ENCODE assay signal across 19 cellular contexts in the genomic region with DNA sequence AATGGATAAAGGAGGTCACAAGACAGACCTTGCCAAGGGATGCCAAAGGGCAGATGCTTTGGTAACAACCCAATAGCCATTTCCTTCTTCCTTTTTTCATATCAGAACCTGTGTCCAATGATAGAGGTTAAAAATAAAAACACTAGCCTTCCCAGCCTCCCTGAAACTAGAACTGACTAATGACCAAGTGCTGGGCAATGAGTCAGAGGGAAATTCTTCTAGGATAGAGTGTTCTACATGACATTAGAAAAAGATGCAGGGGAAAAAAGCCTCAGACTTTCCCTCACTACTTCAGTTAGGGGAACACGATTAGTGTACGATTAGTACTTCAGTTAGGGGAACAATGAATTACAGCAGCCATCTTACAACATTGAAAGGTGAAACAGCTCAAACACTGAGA. TPM values are rescaled to one million over a fixed set of nuclear protein-coding genes. Genes with fewer than 3 reads are reported as not detected.
DNase-seq lines count a peak whose midpoint lies in the region; ATAC-seq, FAIRE-seq and TF ChIP-seq lines count a peak whose summit lies in the region.
"Had no signal": no experiment of that assay in that cellular context is flagged by ENCODE, and none has a peak within 500 bp of the region (broad histone marks: within the 10 kb centered on the region; RNA-seq: fewer than 3 reads in every experiment).

No MANE protein-coding gene starts in this region.

- H4K20me1 ChIP-seq in SK-N-SH (ENCODE audit: insufficient read depth) = no peaks in the 10 kb centered on the region

- no peaks in the 10 kb centered on the region for H3K9me2 ChIP-seq in SK-N-SH

- no peak overlapping the region for H3K4me3 ChIP-seq in SK-N-SH (ENCODE audit: low read depth in 2 of 2, low read length in 1 of 2)
- H3K4me3 ChIP-seq: adrenal gland had no signal

- FAIRE-seq in urothelium cell line (lab: Jason Lieb, UNC) = no peak
- FAIRE-seq: GM18507 had no signal

- no peak for TF ChIP-seq EP300 in SK-N-SH (IDR thresholded peaks at IDR 0.05; ENCODE audit: borderline replicate concordance in 1 of 2, low read depth in 1 of 2, low read length in 1 of 2)

- no peaks in the 10 kb centered on the region for H3F3A ChIP-seq in SK-N-SH (replicated peaks; ENCODE audit: insufficient read depth)

- no peaks in the 10 kb centered on the region for H3K36me3 ChIP-seq in SK-N-SH (replicated peaks in 1 of 2; ENCODE audit: control insufficient read depth in 1 of 2, insufficient read depth in 2 of 2, low read length in 1 of 2)
- H3K36me3 ChIP-seq: adrenal gland had no signal

- H2AFZ ChIP-seq in SK-N-SH (ENCODE audit: low read depth) = no peak overlapping the region

- 0% methylated on average over 2 of the region's 2 CpGs for WGBS in SK-N-SH (ENCODE audit: low lambda C conversion rate)

- no peaks in the 10 kb centered on the region for H3K9me3 ChIP-seq in SK-N-SH
- H3K9me3 ChIP-seq: adrenal gland had no signal

- no peak overlapping the region for H3K4me2 ChIP-seq in SK-N-SH

- CTCF ChIA-PET in SK-N-SH (lab: Yijun Ruan, JAX) = no interaction called here

- TF ChIP-seq RAD21 in SK-N-SH (IDR thresholded peaks at IDR 0.05; ENCODE audit: low read length) = no peak

- no peak for TF ChIP-seq CTCF in SK-N-SH (IDR thresholded peaks at IDR 0.05)

- H3K9ac ChIP-seq in SK-N-SH = no peak overlapping the region

- no peak overlapping the region for H3K27ac ChIP-seq in SK-N-SH (ENCODE audit: low read depth in 2 of 2, low read length in 1 of 2)
- H3K27ac ChIP-seq: 22Rv1, adrenal gland had no signal

- no peak; the same call in 2 of the 3 replicates for ATAC-seq in SK-N-SH treated with all-trans-retinoic acid at 6 μM for 48 hours
- ATAC-seq: stimulated activated naive B cell treated with anti-CD40 and anti-IgM and Interleukin-4, amounts not matched to agents 10 μg/mL and 1 μg/mL and 100 μg/mL, for 72 hours had no signal

- H3K27me3 ChIP-seq in SK-N-SH (ENCODE audit: insufficient read depth) = peaks cover 8% of the 10 kb centered on the region; the same call in 1 of the 2 replicates

- DNase-seq in SK-N-SH (no peak), astrocyte of the hippocampus (ENCODE audit: low read depth, low spot score) (peak; percentile 36), fibroblast of peridontal ligament (ENCODE audit: extremely low read depth) (peak; percentile 8), urothelium cell line (ENCODE audit: low spot score) (peak; percentile 1), RPMI8226 (no peak), cerebellar cortex (ENCODE audit: low spot score) (no peak)
- no peak for DNase-seq in activated CD4-positive, alpha-beta T cell treated with anti-CD3 and anti-CD28 coated beads, Interleukin-2, amount 50 U/mL, for 4 hours
- DNase-seq: adrenal gland; glutamatergic neuron; immature natural killer cell; NCI-H1694 treated with DMSO at 0.1 percent for 48 hours; NCI-H345; retina; SHP77; stimulated activated naive B cell treated with anti-CD40 and anti-IgM and Interleukin-4, amounts not matched to agents 10 μg/mL and 1 μg/mL and 100 μg/mL, for 72 hours; T-helper 2 cell had no signal

- H3K4me1 ChIP-seq in SK-N-SH (ENCODE audit: control insufficient read depth in 1 of 2, insufficient read depth in 2 of 2, low read depth in 1 of 2, low read length in 1 of 2) = no peaks in the 10 kb centered on the region
- H3K4me1 ChIP-seq: adrenal gland had no signal

- POLR2A ChIA-PET in SK-N-SH (lab: Yijun Ruan, JAX) = no interaction called here

- no peaks in the 10 kb centered on the region for H3K79me2 ChIP-seq in SK-N-SH (ENCODE audit: insufficient read depth)

TF ChIP-seq in SK-N-SH, 30 proteins besides CTCF, POLR2A, EP300 and RAD21:
- TF ChIP-seq RXRA (IDR thresholded peaks at IDR 0.05; ENCODE audit: borderline replicate concordance, low read depth) (no peak), GATA2 (CRISPR knock-in tag; IDR thresholded peaks at IDR 0.05) (no peak), JUND (IDR thresholded peaks at IDR 0.05) (no peak), TCF12 (IDR thresholded peaks at IDR 0.05) (no peak), ZBTB33 (IDR thresholded peaks at IDR 0.05; ENCODE audit: borderline replicate concordance, low read depth) (no peak), FOSL2 (IDR thresholded peaks at IDR 0.05; ENCODE audit: borderline replicate concordance, low read depth) (peak; percentile 44; the same call in 1 of the 2 replicates), RFX5 (IDR thresholded peaks at IDR 0.05; ENCODE audit: low read length) (no peak)
- TF ChIP-seq, protein P1, sequence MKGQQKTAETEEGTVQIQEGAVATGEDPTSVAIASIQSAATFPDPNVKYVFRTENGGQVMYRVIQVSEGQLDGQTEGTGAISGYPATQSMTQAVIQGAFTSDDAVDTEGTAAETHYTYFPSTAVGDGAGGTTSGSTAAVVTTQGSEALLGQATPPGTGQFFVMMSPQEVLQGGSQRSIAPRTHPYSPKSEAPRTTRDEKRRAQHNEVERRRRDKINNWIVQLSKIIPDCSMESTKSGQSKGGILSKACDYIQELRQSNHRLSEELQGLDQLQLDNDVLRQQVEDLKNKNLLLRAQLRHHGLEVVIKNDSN (IDR thresholded peaks at IDR 0.05; ENCODE audit: borderline replicate concordance, low read depth) = no peak

TF ChIP-seq in SK-N-SH treated with all-trans-retinoic acid at 6 μM for 48 hours, 23 proteins besides CTCF, POLR2A, EP300 and RAD21:
- no peak for TF ChIP-seq ESRRG (CRISPR knock-in tag; IDR thresholded peaks at IDR 0.05)
- TF ChIP-seq ISL1 (CRISPR knock-in tag; IDR thresholded peaks at IDR 0.05) = no peak
- TF ChIP-seq, protein P2, sequence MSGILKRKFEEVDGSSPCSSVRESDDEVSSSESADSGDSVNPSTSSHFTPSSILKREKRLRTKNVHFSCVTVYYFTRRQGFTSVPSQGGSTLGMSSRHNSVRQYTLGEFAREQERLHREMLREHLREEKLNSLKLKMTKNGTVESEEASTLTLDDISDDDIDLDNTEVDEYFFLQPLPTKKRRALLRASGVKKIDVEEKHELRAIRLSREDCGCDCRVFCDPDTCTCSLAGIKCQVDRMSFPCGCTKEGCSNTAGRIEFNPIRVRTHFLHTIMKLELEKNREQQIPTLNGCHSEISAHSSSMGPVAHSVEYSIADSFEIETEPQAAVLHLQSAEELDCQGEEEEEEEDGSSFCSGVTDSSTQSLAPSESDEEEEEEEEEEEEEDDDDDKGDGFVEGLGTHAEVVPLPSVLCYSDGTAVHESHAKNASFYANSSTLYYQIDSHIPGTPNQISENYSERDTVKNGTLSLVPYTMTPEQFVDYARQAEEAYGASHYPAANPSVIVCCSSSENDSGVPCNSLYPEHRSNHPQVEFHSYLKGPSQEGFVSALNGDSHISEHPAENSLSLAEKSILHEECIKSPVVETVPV (CRISPR knock-in tag; IDR thresholded peaks at IDR 0.05) = no peak
- no peak for TF ChIP-seq ZNF565 (CRISPR knock-in tag; conservative IDR thresholded peaks at IDR 0.05; ENCODE audit: low read depth)
- no peak for TF ChIP-seq TCF4 (CRISPR knock-in tag; IDR thresholded peaks at IDR 0.05; ENCODE audit: borderline replicate concordance)
- TF ChIP-seq ZNF70 (CRISPR knock-in tag; IDR thresholded peaks at IDR 0.05) = no peak
- TF ChIP-seq ARNTL (CRISPR knock-in tag; IDR thresholded peaks at IDR 0.05; ENCODE audit: borderline replicate concordance, low read depth) = no peak
- TF ChIP-seq OSR1 (CRISPR knock-in tag; IDR thresholded peaks at IDR 0.05) = no peak
- no peak for TF ChIP-seq PPARA (CRISPR knock-in tag; IDR thresholded peaks at IDR 0.05; ENCODE audit: borderline replicate concordance)
- no peak for TF ChIP-seq TOX (CRISPR knock-in tag; IDR thresholded peaks at IDR 0.05; ENCODE audit: borderline replicate concordance)
- TF ChIP-seq CREB5 (CRISPR knock-in tag; IDR thresholded peaks at IDR 0.05; ENCODE audit: low read depth) = no peak

RNA-seq across cellular contexts. Expression of gene FAM47C, which starts 29.3 kb away (rescaled TPM):
- polyA plus RNA-seq in SK-N-SH (2012; rRNA removed) = not detected in 2 replicates
- not detected in 2 replicates for polyA plus RNA-seq in SK-N-SH (2012; cell fraction: cytosol; rRNA removed)
- not detected in 2 replicates for polyA plus RNA-seq in SK-N-SH (2012; cell fraction: nucleus; rRNA removed)
- polyA plus RNA-seq: adrenal gland, immature natural killer cell had no signal

Comparison
In these comparisons a context has a peak if more than half of its experiments do, and no peak if none do; other contexts are left out.
1. DNase-seq: peak in astrocyte of the hippocampus (single experiment), fibroblast of peridontal ligament (single experiment) and urothelium cell line (single experiment); none in SK-N-SH (single experiment), RPMI8226 (single experiment), activated CD4-positive, alpha-beta T cell treated with anti-CD3 and anti-CD28 coated beads, Interleukin-2, amount 50 U/mL, for 4 hours (0 of 2) and cerebellar cortex (single experiment).